Comparison of ENCODE assay signal across 35 cellular contexts in the genomic region with DNA sequence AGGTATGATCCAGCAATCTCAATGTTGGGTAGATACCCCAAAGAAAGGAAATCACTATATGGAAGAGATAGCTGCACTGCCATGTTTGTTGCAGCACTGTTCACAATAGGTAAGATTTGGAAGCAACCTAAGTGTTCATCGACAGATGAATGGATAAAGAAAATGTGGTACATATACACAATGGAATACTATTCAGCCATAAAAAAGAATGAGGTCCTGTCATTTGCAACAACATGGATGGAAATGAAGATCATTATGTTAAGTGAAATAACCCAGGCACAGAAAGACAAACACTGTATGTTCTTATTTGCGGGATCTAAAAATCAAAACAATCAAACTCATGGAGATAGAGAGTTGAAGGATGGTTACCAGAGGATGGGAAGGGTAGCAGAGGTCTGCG.
"Had no signal": no experiment of that assay in that cellular context is flagged by ENCODE, and none has a peak within 500 bp of the region (broad histone marks: within the 10 kb centered on the region; RNA-seq: fewer than 3 reads in every experiment).

No MANE protein-coding gene starts in this region.

- H3K9me3 ChIP-seq: body of pancreas had no signal

- H3K4me1 ChIP-seq: adrenal gland, body of pancreas, breast epithelium had no signal

- H3K4me3 ChIP-seq: adrenal gland, body of pancreas, breast epithelium had no signal

- ATAC-seq: activated CD8-positive, alpha-beta T cell treated with anti-CD3 and anti-CD28 coated beads for 36 hours; activated naive CD4-positive, alpha-beta T cell treated with anti-CD3 and anti-CD28 coated beads, Interleukin-2, amount 50 U/mL, for 72 hours; activated T-cell treated with anti-CD3 and anti-CD28 coated beads, Interleukin-2, amount 50 U/mL, for 4 hours; activated T-cell treated with anti-CD3 and anti-CD28 coated beads, Interleukin-2, amount 50 U/mL, for 72 hours; activated T-helper 17 cell treated with anti-CD3 and anti-CD28 coated beads, Interleukin-2, amount 50 U/mL, for 72 hours; body of pancreas had no signal

- H3K9me3 Mint-ChIP-seq: activated CD4-positive, alpha-beta T cell treated with anti-CD3 and anti-CD28 coated beads, Interleukin-2, amount 10 ng/mL, durations not matched to agents 24 days and 14 days had no signal

- H3K36me3 ChIP-seq: adrenal gland, brain microvascular endothelial cell, breast epithelium had no signal

- H3K27ac ChIP-seq: adrenal gland, body of pancreas, brain microvascular endothelial cell, breast epithelium, VCaP had no signal

- H3K4me3 Mint-ChIP-seq: activated B cell treated with CpG ODN at 0.5 μM for 24 hours; activated CD4-positive, alpha-beta memory T cell treated with anti-CD3 and anti-CD28 coated beads for 36 hours; activated CD4-positive, alpha-beta T cell treated with anti-CD3 and anti-CD28 coated beads, Interleukin-2, amount 10 ng/mL, durations not matched to agents 24 days and 14 days; activated CD8-positive, alpha-beta T cell treated with anti-CD3 and anti-CD28 coated beads for 36 hours; activated naive CD4-positive, alpha-beta T cell treated with anti-CD3 and anti-CD28 coated beads for 36 hours; activated naive CD8-positive, alpha-beta T cell treated with anti-CD3 and anti-CD28 coated beads for 36 hours; activated T-cell treated with anti-CD3 and anti-CD28 coated beads, Interleukin-2, amount 50 U/mL, for 4 hours; activated T-cell treated with anti-CD3 and anti-CD28 coated beads, Interleukin-2, amount 50 U/mL, for 72 hours; activated T-helper 1 cell treated with anti-CD3 and anti-CD28 coated beads, Interleukin-12 subunit alpha, Interleukin-12 subunit beta, Interleukin-2, Interleukin-4 antibody, amounts not matched to agents 30 ng/mL and 10 ng/mL and 1 ng/mL, durations not matched to agents 14 hours and 24 hours and 36 hours; activated T-helper 17 cell treated with anti-CD3 and anti-CD28 coated beads, Interleukin-2, amount 50 U/mL, for 72 hours; T-helper 1 cell treated with Interleukin-12 subunit alpha and Interleukin-12 subunit beta and Interleukin-4 antibody, amounts not matched to agents 30 μg/mL and 1 μg/mL, for 36 hours; T-helper 2 cell treated with Interferon-gamma antibody and Interleukin-4, amounts not matched to agents 5 μg/mL and 100 μg/mL, for 36 hours had no signal

- H3K27me3 ChIP-seq: adrenal gland, body of pancreas, brain microvascular endothelial cell, breast epithelium had no signal

- H3K27ac Mint-ChIP-seq: activated B cell treated with CpG ODN at 0.5 μM for 24 hours; activated CD4-positive, alpha-beta memory T cell treated with anti-CD3 and anti-CD28 coated beads for 36 hours; activated CD4-positive, alpha-beta T cell treated with anti-CD3 and anti-CD28 coated beads, Interleukin-2, amount 10 ng/mL, durations not matched to agents 24 days and 14 days; activated CD8-positive, alpha-beta T cell treated with anti-CD3 and anti-CD28 coated beads for 36 hours; activated naive CD4-positive, alpha-beta T cell treated with anti-CD3 and anti-CD28 coated beads for 36 hours; activated naive CD4-positive, alpha-beta T cell treated with anti-CD3 and anti-CD28 coated beads, Interleukin-2, amount 50 U/mL, for 72 hours; activated naive CD8-positive, alpha-beta T cell treated with anti-CD3 and anti-CD28 coated beads for 36 hours; activated T-cell treated with anti-CD3 and anti-CD28 coated beads, Interleukin-2, amount 50 U/mL, for 72 hours; activated T-helper 1 cell treated with anti-CD3 and anti-CD28 coated beads, Interleukin-12 subunit alpha, Interleukin-12 subunit beta, Interleukin-2, Interleukin-4 antibody, amounts not matched to agents 30 ng/mL and 10 ng/mL and 1 ng/mL, durations not matched to agents 14 hours and 24 hours and 36 hours; activated T-helper 17 cell treated with anti-CD3 and anti-CD28 coated beads, Interleukin-2, amount 50 U/mL, for 72 hours; T-helper 1 cell treated with Interleukin-12 subunit alpha and Interleukin-12 subunit beta and Interleukin-4 antibody, amounts not matched to agents 30 μg/mL and 1 μg/mL, for 36 hours; T-helper 2 cell treated with Interferon-gamma antibody and Interleukin-4, amounts not matched to agents 5 μg/mL and 100 μg/mL, for 36 hours had no signal

- H3K36me3 Mint-ChIP-seq: activated CD4-positive, alpha-beta memory T cell treated with anti-CD3 and anti-CD28 coated beads for 36 hours; activated naive CD4-positive, alpha-beta T cell treated with anti-CD3 and anti-CD28 coated beads, Interleukin-2, amount 50 U/mL, for 72 hours; activated naive CD8-positive, alpha-beta T cell treated with anti-CD3 and anti-CD28 coated beads for 36 hours had no signal

- DNase-seq: activated B cell treated with CpG ODN at 0.5 μM for 24 hours; activated CD4-positive, alpha-beta memory T cell treated with anti-CD3 and anti-CD28 coated beads for 36 hours; activated CD4-positive, alpha-beta T cell treated with anti-CD3 and anti-CD28 coated beads for 4 hours; activated CD4-positive, alpha-beta T cell treated with anti-CD3 and anti-CD28 coated beads, Interleukin-2, amount 10 ng/mL, durations not matched to agents 24 days and 14 days; activated CD4-positive, alpha-beta T cell treated with anti-CD3 and anti-CD28 coated beads, Interleukin-2, amount 50 U/mL, for 1 hour; activated CD4-positive, alpha-beta T cell treated with anti-CD3 and anti-CD28 coated beads, Interleukin-2, amount 50 U/mL, for 4 hours; activated CD4-positive, CD25-positive, alpha-beta regulatory T cell treated with anti-CD3 and anti-CD28 coated beads, Interleukin-2, amount 50 U/mL, for 72 hours; activated CD8-positive, alpha-beta memory T cell treated with anti-CD3 and anti-CD28 coated beads, Interleukin-2, amount 50 U/mL, for 4 hours; activated CD8-positive, alpha-beta T cell treated with anti-CD3 and anti-CD28 coated beads for 36 hours; activated effector memory CD4-positive, alpha-beta T cell treated with anti-CD3 and anti-CD28 coated beads, Interleukin-2, amount 50 U/mL, for 16 hours; activated gamma-delta T cell treated with Interleukin-2 at 50 U/mL for 16 hours; activated naive CD4-positive, alpha-beta T cell; activated naive CD4-positive, alpha-beta T cell treated with anti-CD3 and anti-CD28 coated beads for 36 hours; activated naive CD4-positive, alpha-beta T cell treated with anti-CD3 and anti-CD28 coated beads, Interleukin-2, amount 50 U/mL, for 16 hours; activated naive CD8-positive, alpha-beta T cell treated with anti-CD3 and anti-CD28 coated beads for 36 hours; activated T-cell treated with anti-CD3 and anti-CD28 coated beads for 4 hours; activated T-cell treated with anti-CD3 and anti-CD28 coated beads, Interleukin-2, amount 50 U/mL, for 1 hour; activated T-cell treated with anti-CD3 and anti-CD28 coated beads, Interleukin-2, amount 50 U/mL, for 4 hours; activated T-cell treated with anti-CD3 and anti-CD28 coated beads, Interleukin-2, amount 50 U/mL, for 72 hours; adrenal gland; amniotic stem cell; aorta; body of pancreas; brain microvascular endothelial cell; central memory CD4-positive, alpha-beta T cell; T-helper 1 cell; T-helper 2 cell; T-helper 9 cell had no signal

- H3K4me1 Mint-ChIP-seq: activated B cell treated with CpG ODN at 0.5 μM for 24 hours; activated CD4-positive, alpha-beta T cell treated with anti-CD3 and anti-CD28 coated beads, Interleukin-2, amount 10 ng/mL, durations not matched to agents 24 days and 14 days; activated naive CD8-positive, alpha-beta T cell treated with anti-CD3 and anti-CD28 coated beads for 36 hours; activated T-helper 17 cell treated with anti-CD3 and anti-CD28 coated beads, Interleukin-2, amount 50 U/mL, for 72 hours had no signal

- H3K27me3 Mint-ChIP-seq: activated CD4-positive, alpha-beta memory T cell treated with anti-CD3 and anti-CD28 coated beads for 36 hours; activated CD4-positive, alpha-beta T cell treated with anti-CD3 and anti-CD28 coated beads, Interleukin-2, amount 10 ng/mL, durations not matched to agents 24 days and 14 days had no signal
